ENCODE assay signal across 29 cellular contexts in genomic region chr14:92744198-92744597, GRCh38.
"Had no signal": no experiment of that assay in that cellular context is flagged by ENCODE, and none has a peak within 500 bp of the region (broad histone marks: within the 10 kb centered on the region; RNA-seq: fewer than 3 reads in every experiment).

No MANE protein-coding gene starts in this region.

- H3K4me1 ChIP-seq: neural progenitor cell had no signal

- H3K4me2 ChIP-seq: neural progenitor cell had no signal

- DNase-seq: natural killer cell; nucleus accumbens; ovary; posterior cingulate gyrus; psoas muscle; right cardiac atrium; right lobe of liver; sigmoid colon; small intestine; stimulated activated CD4-positive, alpha-beta T cell treated with anti-CD3 and anti-CD28 coated beads, Interleukin-15, amount 100 ng/mL, for 24 hours; stimulated activated CD4-positive, alpha-beta T cell treated with anti-CD3 and anti-CD28 coated beads, Interleukin-2, amount 100 ng/mL, for 24 hours; stimulated activated CD4-positive, alpha-beta T cell treated with anti-CD3 and anti-CD28 coated beads, Interleukin-2, amount 100 ng/mL, for 48 hours; stimulated activated CD4-positive, alpha-beta T cell treated with anti-CD3 and anti-CD28 coated beads, Interleukin-4, amount 100 ng/mL, for 24 hours; stimulated activated naive B cell treated with anti-CD40 and anti-IgM and Interleukin-4, amounts not matched to agents 10 μg/mL and 1 μg/mL and 100 μg/mL, for 72 hours; stimulated activated naive CD4-positive, alpha-beta T cell treated with Interleukin-2 at 50 U/mL for 16 hours; stomach; thyroid gland; trophoblast cell; upper lobe of left lung had no signal

- H3K36me3 ChIP-seq: neural progenitor cell, neutrophil, ovary had no signal

- H3K9ac ChIP-seq: neural progenitor cell, parathyroid adenoma had no signal

- H3K9me3 Mint-ChIP-seq: natural killer cell; nephron; stimulated activated effector memory CD8-positive, alpha-beta T cell treated with anti-CD3 and anti-CD28 coated beads, Interleukin-12 subunit alpha, Interleukin-12 subunit beta, amount 100 ng/mL, for 72 hours; stimulated activated naive B cell treated with anti-CD40 and anti-IgM and Interleukin-4, amounts not matched to agents 10 μg/mL and 1 μg/mL and 100 μg/mL, for 72 hours; stimulated activated naive CD8-positive, alpha-beta T cell treated with anti-CD3 and anti-CD28 coated beads, Interleukin-15, Interleukin-2, amounts not matched to agents 100 ng/mL and 50 ng/mL, for 24 hours had no signal

- H3K4me3 ChIP-seq: neural progenitor cell, ovary, psoas muscle, right lobe of liver, sigmoid colon, stomach, thoracic aorta, thyroid gland, tibial nerve, upper lobe of left lung, vagina had no signal

- ATAC-seq: natural killer cell; psoas muscle; right cardiac atrium; right lobe of liver; stimulated activated effector memory CD8-positive, alpha-beta T cell treated with anti-CD3 and anti-CD28 coated beads, Interleukin-12 subunit alpha, Interleukin-12 subunit beta, amount 100 ng/mL, for 72 hours; stimulated activated naive B cell treated with anti-CD40 and anti-IgM and Interleukin-4, amounts not matched to agents 10 μg/mL and 1 μg/mL and 100 μg/mL, for 72 hours had no signal

- H3K9me3 ChIP-seq: neutrophil, ovary, psoas muscle, right lobe of liver, sigmoid colon, stomach, thoracic aorta, thyroid gland, tibial nerve, upper lobe of left lung, vagina had no signal

- H3K27me3 ChIP-seq: neural progenitor cell, ovary, right lobe of liver, sigmoid colon, thyroid gland, tibial nerve, upper lobe of left lung, vagina had no signal

- H3K27me3 Mint-ChIP-seq: progenitor cell of endocrine pancreas; stimulated activated naive B cell treated with anti-CD40 and anti-IgM and Interleukin-4, amounts not matched to agents 10 μg/mL and 1 μg/mL and 100 μg/mL, for 72 hours had no signal

- H3K36me3 Mint-ChIP-seq: stimulated activated effector memory CD8-positive, alpha-beta T cell treated with anti-CD3 and anti-CD28 coated beads, Interleukin-12 subunit alpha, Interleukin-12 subunit beta, amount 100 ng/mL, for 72 hours had no signal

- H3K27ac ChIP-seq: neural progenitor cell, neutrophil, ovary, parathyroid adenoma, psoas muscle, right lobe of liver, sigmoid colon, stomach, thoracic aorta, thyroid gland, tibial nerve, upper lobe of left lung, vagina had no signal

- H2AFZ ChIP-seq: neural progenitor cell, parathyroid adenoma had no signal

- H3K27ac Mint-ChIP-seq: natural killer cell; nephron; neural progenitor cell; progenitor cell of endocrine pancreas; stimulated activated effector memory CD8-positive, alpha-beta T cell treated with anti-CD3 and anti-CD28 coated beads, Interleukin-12 subunit alpha, Interleukin-12 subunit beta, amount 100 ng/mL, for 72 hours; stimulated activated naive B cell treated with anti-CD40 and anti-IgM and Interleukin-4, amounts not matched to agents 10 μg/mL and 1 μg/mL and 100 μg/mL, for 72 hours; stimulated activated naive CD8-positive, alpha-beta T cell treated with anti-CD3 and anti-CD28 coated beads, Interleukin-15, Interleukin-2, amounts not matched to agents 100 ng/mL and 50 ng/mL, for 24 hours had no signal

- H3K4me3 Mint-ChIP-seq: natural killer cell; nephron; neural progenitor cell; stimulated activated effector memory CD8-positive, alpha-beta T cell treated with anti-CD3 and anti-CD28 coated beads, Interleukin-12 subunit alpha, Interleukin-12 subunit beta, amount 100 ng/mL, for 72 hours; stimulated activated naive B cell treated with anti-CD40 and anti-IgM and Interleukin-4, amounts not matched to agents 10 μg/mL and 1 μg/mL and 100 μg/mL, for 72 hours; stimulated activated naive CD8-positive, alpha-beta T cell treated with anti-CD3 and anti-CD28 coated beads, Interleukin-15, Interleukin-2, amounts not matched to agents 100 ng/mL and 50 ng/mL, for 24 hours had no signal
